Comparison of ENCODE assay signal across 16 cellular contexts in genomic region chr4:74608151-74608949, GRCh38.
DNase-seq lines count a peak whose midpoint lies in the region; ATAC-seq and TF ChIP-seq lines count a peak whose summit lies in the region.
"Had no signal": no experiment of that assay in that cellular context is flagged by ENCODE, and none has a peak within 500 bp of the region (broad histone marks: within the 10 kb centered on the region; RNA-seq: fewer than 3 reads in every experiment).

No MANE protein-coding gene starts in this region.

- H3K36me3 Mint-ChIP-seq in MCF 10A (ENCODE audit: insufficient read depth, unreplicated experiment), result no peaks in the 10 kb centered on the region
- H3K36me3 Mint-ChIP-seq: CD4-positive, CD25-positive, alpha-beta regulatory T cell had no signal

- H3K9me3 ChIP-seq in breast epithelium, result no peaks in the 10 kb centered on the region
- H3K9me3 ChIP-seq: gastrocnemius medialis had no signal

- no peak overlapping the region for H3K4me3 ChIP-seq in breast epithelium
- no peak overlapping the region for H3K4me3 ChIP-seq in choroid plexus epithelial cell (ENCODE audit: low read depth, low read length)
- H3K4me3 ChIP-seq: gastrocnemius medialis, SK-N-MC had no signal

- POLR2A ChIA-PET in MCF 10A (lab: Yijun Ruan, JAX), result interaction anchor here (0.6 to 2.4 kb wide), 7 partner anchors 9 to 75 kb away, joined by 3 to 8 read pairs (median 4); no protein-coding TSS in a partner anchor

- no peak overlapping the region for H3K4me3 Mint-ChIP-seq in MCF 10A (ENCODE audit: unreplicated experiment)
- H3K4me3 Mint-ChIP-seq: CD4-positive, CD25-positive, alpha-beta regulatory T cell had no signal

- no TSS peak for BruUV-seq in MCF 10A (replicated peaks; lab: Mats Ljungman, UMichigan)

- no peaks in the 10 kb centered on the region for H3K9me3 Mint-ChIP-seq in MCF 10A (ENCODE audit: unreplicated experiment)

- H3K27me3 ChIP-seq in breast epithelium, result no peaks in the 10 kb centered on the region
- H3K27me3 ChIP-seq: brain microvascular endothelial cell, gastrocnemius medialis had no signal

- no peak for TF ChIP-seq CTCF in MCF 10A (IDR thresholded peaks at IDR 0.05; ENCODE audit: unreplicated experiment)
- no peak for TF ChIP-seq CTCF in breast epithelium (IDR thresholded peaks at IDR 0.05)
- no peak for TF ChIP-seq CTCF in choroid plexus epithelial cell (conservative IDR thresholded peaks at IDR 0.05; ENCODE audit: low read depth, low read length)

- no peak overlapping the region for H3K27ac ChIP-seq in breast epithelium
- H3K27ac ChIP-seq: brain microvascular endothelial cell, gastrocnemius medialis, SK-N-MC had no signal

- TF ChIP-seq POLR2A in breast epithelium (IDR thresholded peaks at IDR 0.05), result no peak

- DNase-seq in MCF 10A (ENCODE audit: unreplicated experiment) (peak; percentile 76), breast epithelium (ENCODE audit: low spot score in 2 of 2) (no peak), choroid plexus epithelial cell (ENCODE audit: low read depth) (peak; percentile 52), left colon (no peak), NCI-H69 (lab: John Stamatoyannopoulos, UW) (no peak), NCI-H345 (lab: John Stamatoyannopoulos, UW) (no peak)
- DNase-seq: activated CD4-positive, alpha-beta T cell treated with anti-CD3 and anti-CD28 coated beads for 48 hours; activated naive CD4-positive, alpha-beta T cell treated with anti-CD3 and anti-CD28 coated beads, Interleukin-2, amount 50 U/mL, for 16 hours; brain microvascular endothelial cell; CD4-positive, CD25-positive, alpha-beta regulatory T cell; gastrocnemius medialis; NCI-H1417 had no signal

- H3K27me3 Mint-ChIP-seq in MCF 10A (ENCODE audit: insufficient read depth, unreplicated experiment), result no peaks in the 10 kb centered on the region

- no peaks in the 10 kb centered on the region for H3K36me3 ChIP-seq in breast epithelium
- H3K36me3 ChIP-seq: brain microvascular endothelial cell, gastrocnemius medialis had no signal

- ATAC-seq in left colon, result peak; percentile 50
- ATAC-seq in GM18858 (IDR thresholded peaks at IDR 0.05; ENCODE audit: unreplicated experiment), result no peak
- ATAC-seq in GM18861 (IDR thresholded peaks at IDR 0.05; ENCODE audit: unreplicated experiment), result no peak
- ATAC-seq: gastrocnemius medialis, sciatic nerve had no signal

- CTCF ChIA-PET in MCF 10A (lab: Yijun Ruan, JAX), result interaction anchor here (0.6 to 1.1 kb wide), 4 partner anchors 10 to 739 kb away, joined by 3 to 4 read pairs (median 3); no protein-coding TSS in a partner anchor

- peaks cover 9% of the 10 kb centered on the region for H3K4me1 Mint-ChIP-seq in MCF 10A (ENCODE audit: insufficient read depth, unreplicated experiment)
- H3K4me1 Mint-ChIP-seq: CD4-positive, CD25-positive, alpha-beta regulatory T cell had no signal

- H3K4me1 ChIP-seq in breast epithelium, result no peaks in the 10 kb centered on the region
- H3K4me1 ChIP-seq: gastrocnemius medialis had no signal

- intact Hi-C loops in MCF 10A (cut with micrococcal nuclease), result no loop called here
- intact Hi-C loops in breast epithelium (cut with DNase I; ENCODE audit: low total_unique reads), result no loop called here
- intact Hi-C loops in left colon (cut with DNase I, micrococcal nuclease), result no loop called here

- no peak overlapping the region for H3K27ac Mint-ChIP-seq in MCF 10A (ENCODE audit: low read depth, unreplicated experiment)
- H3K27ac Mint-ChIP-seq: CD4-positive, CD25-positive, alpha-beta regulatory T cell had no signal

Comparison
In these comparisons a context has a peak if more than half of its experiments do, and no peak if none do; other contexts are left out.
1. DNase-seq: peak in MCF 10A (single experiment) and choroid plexus epithelial cell (single experiment); none in breast epithelium (0 of 2), left colon (0 of 2), NCI-H69 (single experiment) and NCI-H345 (single experiment).